Comparison of ENCODE assay signal across 8 cellular contexts in genomic region chr11:113305440-113306336, GRCh38. TPM values are rescaled to one million over a fixed set of nuclear protein-coding genes. Genes with fewer than 3 reads are reported as not detected.
DNase-seq lines count a peak whose midpoint lies in the region; ATAC-seq and TF ChIP-seq lines count a peak whose summit lies in the region.

No MANE protein-coding gene starts in this region.

- intact Hi-C loops in sigmoid colon (cut with DNase I), result loop anchor here (1.0 to 5.0 kb wide), 3 partner anchors 227 to 492 kb away; no protein-coding TSS in a partner anchor

- H3K27ac ChIP-seq in sigmoid colon, result no peak overlapping the region

- TF ChIP-seq POLR2A in sigmoid colon (IDR thresholded peaks at IDR 0.05), result no peak

- no peaks in the 10 kb centered on the region for H3K36me3 ChIP-seq in MG63
- H3K36me3 ChIP-seq in sigmoid colon, result no peaks in the 10 kb centered on the region

- H3K4me1 ChIP-seq in sigmoid colon, result no peaks in the 10 kb centered on the region

- H3K4me3 ChIP-seq in MG63 (no peak overlapping the region), sigmoid colon (no peak overlapping the region)

- TF ChIP-seq EP300 in sigmoid colon (IDR thresholded peaks at IDR 0.05), result no peak

- H3K27me3 ChIP-seq in MG63 (0 out of 2 replicates have a peak, but pooled peaks cover 5% of the 10 kb centered on the region), sigmoid colon (no peaks in the 10 kb centered on the region)

- peak; percentile 71 for ATAC-seq in GM21526 (IDR thresholded peaks at IDR 0.05; ENCODE audit: low FRiP score, unreplicated experiment)
- ATAC-seq in GM18870 (IDR thresholded peaks at IDR 0.05; ENCODE audit: unreplicated experiment), result no peak

- H3K9me3 ChIP-seq in MG63 (no peaks in the 10 kb centered on the region), sigmoid colon (no peaks in the 10 kb centered on the region)

- DNase-seq in D341Med (ENCODE audit: low spot score) (peak; percentile 85), MG63 (peak; percentile 64), SW480 (ENCODE audit: low spot score) (peak; percentile 51), amniotic epithelial cell (ENCODE audit: low read depth) (peak; percentile 47), hepatic stellate cell (ENCODE audit: low spot score) (peak; percentile 72), sigmoid colon (peak; percentile 83)

- TF ChIP-seq CTCF in sigmoid colon (IDR thresholded peaks at IDR 0.05), result peak; percentile 87 to 89 (median 88)

- 46 to 47% methylated on average over 12 of the region's 12 CpGs for WGBS in sigmoid colon, 2 donors

RNA-seq across cellular contexts. Expression of gene TTC12, which starts 8.7 kb away (rescaled TPM):
- 7.3 and 7.4 TPM in 2 replicates for total RNA-seq in MG63 (2014; rRNA removed; shearing (Covaris generic); ENCODE audit: low replicate concordance)
- 10 to 100 TPM in 3 of 4 donors, 1 to 10 TPM in 1; 8.6 to 22.4 (median 14.9) TPM for total RNA-seq in sigmoid colon
- polyA plus RNA-seq in sigmoid colon, result 1 to 10 TPM; 3.6 to 8.9 (median 5.1) TPM
